ENCODE assay signal across 13 cellular contexts in genomic region chr6:122696079-122696478, GRCh38.
DNase-seq lines count a peak whose midpoint lies in the region; ATAC-seq and TF ChIP-seq lines count a peak whose summit lies in the region.
"Had no signal": no experiment of that assay in that cellular context is flagged by ENCODE, and none has a peak within 500 bp of the region (broad histone marks: within the 10 kb centered on the region; RNA-seq: fewer than 3 reads in every experiment).

No MANE protein-coding gene starts in this region.

- TF ChIP-seq CTCF in A673 (conservative IDR thresholded peaks at IDR 0.05; ENCODE audit: low read depth, low read length) (no peak), GM13976 (IDR thresholded peaks at IDR 0.05; ENCODE audit: borderline replicate concordance, control extremely low read depth, extremely low read depth, insufficient read depth, missing control alignments) (no peak)
- TF ChIP-seq CTCF in activated CD8-positive, alpha-beta T cell treated with anti-CD3 and anti-CD28 coated beads for 36 hours (IDR thresholded peaks at IDR 0.05) = no peak

- no peaks in the 10 kb centered on the region for H3K27me3 ChIP-seq in A673 (replicated peaks; ENCODE audit: insufficient read depth, low read depth, low read length, poor library complexity)

- no TSS peak for BruUV-seq in A673 (replicated peaks; lab: Mats Ljungman, UMichigan)

- intact Hi-C loops in A673 (cut with micrococcal nuclease; ENCODE audit: unreplicated experiment) = no loop called here
- intact Hi-C loops in activated CD8-positive, alpha-beta T cell treated with anti-CD3 and anti-CD28 coated beads for 36 hours (cut with micrococcal nuclease) = no loop called here

- no peaks in the 10 kb centered on the region for H3K4me1 Mint-ChIP-seq in stimulated activated effector memory CD8-positive, alpha-beta T cell treated with anti-CD3 and anti-CD28 coated beads, Interleukin-12 subunit alpha, Interleukin-12 subunit beta, amount 100 ng/mL, for 72 hours
- no peaks in the 10 kb centered on the region for H3K4me1 Mint-ChIP-seq in activated CD8-positive, alpha-beta T cell treated with anti-CD3 and anti-CD28 coated beads for 36 hours (ENCODE audit: low read depth)

- H3K36me3 ChIP-seq in A673 (ENCODE audit: insufficient read depth, low read length, poor library complexity, severe bottlenecking) = no peaks in the 10 kb centered on the region

- CTCF ChIA-PET in A673 (lab: Charles Lee) = no interaction called here
- CTCF ChIA-PET in activated CD8-positive, alpha-beta T cell treated with anti-CD3 and anti-CD28 coated beads for 36 hours (lab: Charles Lee) = no interaction called here

- H3K4me3 Mint-ChIP-seq in stimulated activated effector memory CD8-positive, alpha-beta T cell treated with anti-CD3 and anti-CD28 coated beads, Interleukin-12 subunit alpha, Interleukin-12 subunit beta, amount 100 ng/mL, for 72 hours = no peak overlapping the region
- H3K4me3 Mint-ChIP-seq in activated CD8-positive, alpha-beta T cell treated with anti-CD3 and anti-CD28 coated beads for 36 hours = no peak overlapping the region

- POLR2A ChIA-PET in A673 (lab: Charles Lee; ENCODE audit: low non-redundant PET) = no interaction called here
- POLR2A ChIA-PET in activated CD8-positive, alpha-beta T cell treated with anti-CD3 and anti-CD28 coated beads for 36 hours (lab: Charles Lee) = no interaction called here

- ATAC-seq in stimulated activated effector memory CD8-positive, alpha-beta T cell treated with anti-CD3 and anti-CD28 coated beads, Interleukin-12 subunit alpha, Interleukin-12 subunit beta, amount 100 ng/mL, for 72 hours = no peak
- ATAC-seq in activated CD8-positive, alpha-beta T cell treated with anti-CD3 and anti-CD28 coated beads for 36 hours = no peak

- DNase-seq in A673 (ENCODE audit: low spot score) (peak; percentile 66), HS-5 (ENCODE audit: low read depth) (peak; percentile 70), astrocyte of the hippocampus (ENCODE audit: low read depth, low spot score) (peak; percentile 80), hepatic stellate cell (ENCODE audit: low spot score) (peak; percentile 11), GM13976 (ENCODE audit: low spot score) (no peak)
- DNase-seq in stimulated activated CD4-positive, alpha-beta T cell treated with anti-CD3 and anti-CD28 coated beads, Interleukin-15, amount 100 ng/mL, for 24 hours = no peak
- no peak for DNase-seq in stimulated activated effector memory CD8-positive, alpha-beta T cell treated with anti-CD3 and anti-CD28 coated beads, Interleukin-12 subunit alpha, Interleukin-12 subunit beta, amount 100 ng/mL, for 72 hours (ENCODE audit: low spot score in 2 of 2)
- DNase-seq in activated CD8-positive, alpha-beta T cell treated with anti-CD3 and anti-CD28 coated beads for 36 hours = no peak
- DNase-seq: hippocampal formation; KBM-7; stimulated activated CD4-positive, alpha-beta T cell treated with anti-CD3 and anti-CD28 coated beads, Interleukin-12 subunit alpha, Interleukin-12 subunit beta, amount 100 ng/mL, for 4 hours had no signal

- H3K4me3 ChIP-seq in A673 (ENCODE audit: low read depth, low read length, poor library complexity, severe bottlenecking) = no peak overlapping the region
- H3K4me3 ChIP-seq: A549 had no signal

- no peaks in the 10 kb centered on the region for H3K4me1 ChIP-seq in A673 (ENCODE audit: insufficient read depth, low read length, poor library complexity, severe bottlenecking)
- H3K4me1 ChIP-seq: A549 had no signal

- H3K27ac ChIP-seq in A673 (ENCODE audit: low read depth, low read length, poor library complexity, severe bottlenecking) = no peak overlapping the region
- H3K27ac ChIP-seq: A549, VCaP had no signal

- in situ Hi-C loops in GM13976 (cut with MboI; ENCODE audit: low sequenced_read_pairs, unreplicated experiment) = no loop called here

- H3K9me3 Mint-ChIP-seq in stimulated activated effector memory CD8-positive, alpha-beta T cell treated with anti-CD3 and anti-CD28 coated beads, Interleukin-12 subunit alpha, Interleukin-12 subunit beta, amount 100 ng/mL, for 72 hours = peaks cover 2% of the 10 kb centered on the region
- no peaks in the 10 kb centered on the region for H3K9me3 Mint-ChIP-seq in activated CD8-positive, alpha-beta T cell treated with anti-CD3 and anti-CD28 coated beads for 36 hours

- no peaks in the 10 kb centered on the region for H3K9me3 ChIP-seq in A673 (ENCODE audit: low read depth, low read length, poor library complexity, severe bottlenecking)
- H3K9me3 ChIP-seq: A549 had no signal

- no peak overlapping the region for H3K27ac Mint-ChIP-seq in stimulated activated effector memory CD8-positive, alpha-beta T cell treated with anti-CD3 and anti-CD28 coated beads, Interleukin-12 subunit alpha, Interleukin-12 subunit beta, amount 100 ng/mL, for 72 hours
- H3K27ac Mint-ChIP-seq in activated CD8-positive, alpha-beta T cell treated with anti-CD3 and anti-CD28 coated beads for 36 hours = no peak overlapping the region

- peaks cover 2% of the 10 kb centered on the region for H3K27me3 Mint-ChIP-seq in activated CD8-positive, alpha-beta T cell treated with anti-CD3 and anti-CD28 coated beads for 36 hours

- no peaks in the 10 kb centered on the region for H3K36me3 Mint-ChIP-seq in stimulated activated effector memory CD8-positive, alpha-beta T cell treated with anti-CD3 and anti-CD28 coated beads, Interleukin-12 subunit alpha, Interleukin-12 subunit beta, amount 100 ng/mL, for 72 hours
- no peaks in the 10 kb centered on the region for H3K36me3 Mint-ChIP-seq in activated CD8-positive, alpha-beta T cell treated with anti-CD3 and anti-CD28 coated beads for 36 hours (ENCODE audit: low read depth)

Comparison
In these comparisons a context has a peak if more than half of its experiments do, and no peak if none do; other contexts are left out.
1. DNase-seq: peak in A673 (single experiment), HS-5 (single experiment), astrocyte of the hippocampus (single experiment) and hepatic stellate cell (single experiment); none in stimulated activated CD4-positive, alpha-beta T cell treated with anti-CD3 and anti-CD28 coated beads, Interleukin-15, amount 100 ng/mL, for 24 hours (single experiment), stimulated activated effector memory CD8-positive, alpha-beta T cell treated with anti-CD3 and anti-CD28 coated beads, Interleukin-12 subunit alpha, Interleukin-12 subunit beta, amount 100 ng/mL, for 72 hours (0 of 2), GM13976 (single experiment) and activated CD8-positive, alpha-beta T cell treated with anti-CD3 and anti-CD28 coated beads for 36 hours (single experiment).